In the genomic region with DNA sequence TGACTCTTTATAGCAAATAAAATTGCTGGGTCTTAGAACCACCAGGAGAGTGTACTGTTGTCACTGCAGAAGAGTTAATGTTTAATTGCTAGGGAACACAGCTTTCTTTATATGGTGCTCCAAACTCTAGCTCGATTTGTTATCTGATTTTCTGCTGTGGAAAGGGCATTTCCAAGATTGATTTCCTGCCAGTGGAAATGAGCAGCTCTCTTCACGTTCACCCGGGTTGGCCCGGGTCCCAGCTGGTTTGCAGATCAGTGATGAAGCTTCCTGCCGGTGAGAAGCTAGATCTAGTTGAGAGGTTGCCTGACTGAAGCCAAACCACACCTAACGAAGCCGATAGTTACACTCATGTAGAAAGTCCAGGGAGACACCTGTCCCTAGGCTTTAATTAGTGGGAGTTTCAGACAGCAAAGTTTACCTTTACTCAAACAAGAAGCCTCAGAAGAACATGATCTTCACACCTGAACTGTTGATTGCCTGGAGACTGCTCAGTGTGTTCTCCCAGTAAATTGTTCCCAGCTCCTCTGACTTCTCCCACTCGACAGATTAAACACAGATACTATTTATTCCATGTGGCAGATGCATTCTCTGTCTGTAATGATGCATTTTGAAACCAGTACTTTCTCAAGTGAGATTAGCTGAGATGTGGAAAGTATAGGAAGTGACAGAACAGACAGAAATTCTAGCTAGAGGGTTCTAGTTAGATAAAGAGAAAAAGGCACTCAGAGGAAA, we compare ENCODE assay signal across 8 cellular contexts. TPM values are rescaled to one million over a fixed set of nuclear protein-coding genes. Genes with fewer than 3 reads are reported as not detected.
DNase-seq lines count a peak whose midpoint lies in the region; ATAC-seq, FAIRE-seq and TF ChIP-seq lines count a peak whose summit lies in the region.

No MANE protein-coding gene starts in this region.

- CTCF ChIA-PET in WTC11 (lab: Charles Lee) = interaction anchor here (1.1 to 2.0 kb wide), 2 partner anchors 10 to 104 kb away, joined by 3 to 8 read pairs; no protein-coding TSS in a partner anchor

- no peaks in the 10 kb centered on the region for H3K27me3 ChIP-seq in mucosa of stomach (ENCODE audit: control insufficient read depth, insufficient read depth, low read length)

- no peak for DNase-seq in GM12891 (ENCODE audit: insufficient read length, low spot score)
- peak; percentile 27 for DNase-seq in HuH-7.5 (ENCODE audit: low spot score)
- peak; percentile 73 for DNase-seq in T-helper 22 cell (ENCODE audit: low read depth)
- peak; percentile 86 for DNase-seq in cerebellar cortex (ENCODE audit: low spot score)
- no peak for DNase-seq in KG1 (lab: John Stamatoyannopoulos, UW)
- no peak for DNase-seq in WTC11 (ENCODE audit: low spot score)

- H3K27me3 Mint-ChIP-seq in WTC11 (ENCODE audit: low read depth) = no peaks in the 10 kb centered on the region

- peak; percentile 14; the same call in 1 of the 2 replicates for TF ChIP-seq POLR2A in GM12891 (IDR thresholded peaks at IDR 0.05; ENCODE audit: low read depth, low read length)

- POLR2A ChIA-PET in WTC11 (lab: Charles Lee) = interaction anchor here (1.0 kb wide), 1 partner anchor 61 kb away, joined by 3 read pairs; no protein-coding TSS in a partner anchor

- no peaks in the 10 kb centered on the region for H3K4me1 Mint-ChIP-seq in WTC11

- FAIRE-seq in GM12891 (lab: Jason Lieb, UNC) = no peak

- no peak for TF ChIP-seq CTCF in WTC11 (IDR thresholded peaks at IDR 0.05)

- peak overlapping the region; percentile 7 for H3K9ac ChIP-seq in mucosa of stomach (ENCODE audit: low read length)

- no peaks in the 10 kb centered on the region for H3K9me3 ChIP-seq in mucosa of stomach (ENCODE audit: control insufficient read depth, low read length)

- no peaks in the 10 kb centered on the region for H3K36me3 ChIP-seq in mucosa of stomach (ENCODE audit: control insufficient read depth, insufficient read depth, low read length)

- peaks cover 42% of the 10 kb centered on the region for H3K4me1 ChIP-seq in mucosa of stomach (ENCODE audit: control insufficient read depth, insufficient read depth, low read length)

- H3K9me3 Mint-ChIP-seq in WTC11 = peaks cover 31% of the 10 kb centered on the region

- H3K4me3 ChIP-seq in mucosa of stomach (ENCODE audit: low read length) = peak overlapping the region; percentile 0

- H3K4me3 Mint-ChIP-seq in WTC11 = no peak overlapping the region

- H3K27ac Mint-ChIP-seq in WTC11 = no peak overlapping the region

- peaks cover 20% of the 10 kb centered on the region for H3K36me3 Mint-ChIP-seq in WTC11

- ATAC-seq in GM21529 (IDR thresholded peaks at IDR 0.05; ENCODE audit: unreplicated experiment) (peak; percentile 72), WTC11 (no peak)

TF ChIP-seq in GM12891, 5 proteins besides CTCF, POLR2A, EP300 and RAD21:
- TF ChIP-seq SPI1 (IDR thresholded peaks at IDR 0.05; ENCODE audit: low read depth, low read length) = no peak
- no peak for TF ChIP-seq POU2F2 (IDR thresholded peaks at IDR 0.05; ENCODE audit: low read depth, low read length)
- TF ChIP-seq PAX5 (IDR thresholded peaks at IDR 0.05; ENCODE audit: insufficient read depth, low read length, severe bottlenecking) = no peak
- TF ChIP-seq POLR2AphosphoS5 (IDR thresholded peaks at IDR 0.05; ENCODE audit: low read depth, low read length) = no peak
- no peak for TF ChIP-seq TAF1 (IDR thresholded peaks at IDR 0.05; ENCODE audit: low read depth, low read length)

TF ChIP-seq in WTC11, 78 proteins besides CTCF, POLR2A, EP300 and RAD21:
- TF ChIP-seq FOXP1 (CRISPR knock-in tag; IDR thresholded peaks at IDR 0.05; ENCODE audit: borderline replicate concordance) (no peak), ESRRA (CRISPR knock-in tag; IDR thresholded peaks at IDR 0.05; ENCODE audit: borderline replicate concordance) (no peak)
- TF ChIP-seq, protein P1, sequence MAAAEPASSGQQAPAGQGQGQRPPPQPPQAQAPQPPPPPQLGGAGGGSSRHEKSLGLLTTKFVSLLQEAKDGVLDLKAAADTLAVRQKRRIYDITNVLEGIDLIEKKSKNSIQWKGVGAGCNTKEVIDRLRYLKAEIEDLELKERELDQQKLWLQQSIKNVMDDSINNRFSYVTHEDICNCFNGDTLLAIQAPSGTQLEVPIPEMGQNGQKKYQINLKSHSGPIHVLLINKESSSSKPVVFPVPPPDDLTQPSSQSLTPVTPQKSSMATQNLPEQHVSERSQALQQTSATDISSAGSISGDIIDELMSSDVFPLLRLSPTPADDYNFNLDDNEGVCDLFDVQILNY (CRISPR knock-in tag; IDR thresholded peaks at IDR 0.05) = no peak

RNA-seq across cellular contexts. Expression of a gene that starts 27.8 kb away (rescaled TPM):
- 8.6 TPM for polyA plus RNA-seq in GM12891 (2012; ENCODE audit: low read depth, missing spikeins)
- total RNA-seq in WTC11 (2021) = 11.1 to 12.5 TPM (median 11.7 TPM) in 3 replicates

RNA-seq across cellular contexts. Expression of a gene that starts 30.3 kb away (rescaled TPM):
- polyA plus RNA-seq in GM12891 (2012; ENCODE audit: low read depth, missing spikeins) = 12.8 TPM
- 13.4 to 19.2 TPM (median 15.5 TPM) in 3 replicates for total RNA-seq in WTC11 (2021)

Comparison
In these comparisons a context has a peak if more than half of its experiments do, and no peak if none do; other contexts are left out.
1. DNase-seq: peak in HuH-7.5 (single experiment), T-helper 22 cell (single experiment) and cerebellar cortex (single experiment); none in GM12891 (single experiment), KG1 (single experiment) and WTC11 (single experiment).